In the genomic region with DNA sequence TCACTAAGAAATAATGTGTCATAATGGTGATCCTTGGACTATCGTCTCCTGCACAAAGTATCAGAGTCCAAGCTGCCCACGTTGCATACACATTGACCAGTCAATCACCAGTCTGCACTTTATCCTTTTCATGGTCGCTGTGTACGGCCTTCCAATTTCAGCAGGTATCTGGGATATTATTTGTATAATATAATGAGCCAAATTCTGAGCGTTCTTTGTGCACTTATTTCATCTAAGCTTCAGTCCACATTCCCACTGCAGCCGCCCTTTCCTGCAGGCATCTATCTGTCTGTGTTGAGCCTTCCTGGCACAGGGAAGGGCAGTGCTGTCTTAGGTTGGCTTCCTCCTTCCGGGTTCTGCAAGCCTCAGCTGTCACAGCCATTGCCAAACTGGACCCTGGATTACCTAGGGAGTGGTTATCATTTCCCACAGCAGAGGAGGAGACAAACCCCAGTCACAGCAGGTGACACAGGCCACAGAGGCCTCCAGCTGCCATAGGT, we compare ENCODE assay signal across 1 cellular context.
TF ChIP-seq lines count a peak whose summit lies in the region.

No MANE protein-coding gene starts in this region.

TF ChIP-seq in HepG2, 621 proteins besides CTCF, POLR2A, EP300 and RAD21 (continued from another document and continues in another):
- TF ChIP-seq TRAFD1 (CRISPR knock-in tag; IDR thresholded peaks at IDR 0.05; ENCODE audit: borderline replicate concordance) (no peak), ZFP41 (CRISPR knock-in tag; IDR thresholded peaks at IDR 0.05; ENCODE audit: borderline replicate concordance) (no peak), ZNF280B (CRISPR knock-in tag; IDR thresholded peaks at IDR 0.05; ENCODE audit: borderline replicate concordance) (no peak), ZSCAN25 (CRISPR knock-in tag; IDR thresholded peaks at IDR 0.05) (no peak), GRHL1 (CRISPR knock-in tag; conservative IDR thresholded peaks at IDR 0.05) (no peak), ZNF570 (CRISPR knock-in tag; IDR thresholded peaks at IDR 0.05; ENCODE audit: borderline replicate concordance) (no peak), ZHX2 (IDR thresholded peaks at IDR 0.05; ENCODE audit: low read depth) (no peak), ZHX2 (CRISPR knock-in tag; IDR thresholded peaks at IDR 0.05; ENCODE audit: borderline replicate concordance) (no peak), ZBTB42 (CRISPR knock-in tag; IDR thresholded peaks at IDR 0.05) (peak; percentile 55; the same call in 1 of the 2 replicates), FOSL1 (CRISPR knock-in tag; IDR thresholded peaks at IDR 0.05; ENCODE audit: borderline replicate concordance) (no peak), GATA4 (IDR thresholded peaks at IDR 0.05; ENCODE audit: borderline replicate concordance, low read depth) (no peak), PTBP1 (IDR thresholded peaks at IDR 0.05; ENCODE audit: low read depth, low read length, poor library complexity, severe bottlenecking) (no peak), ZNF580 (CRISPR knock-in tag; IDR thresholded peaks at IDR 0.05; ENCODE audit: borderline replicate concordance, low read depth) (no peak), ZNF446 (CRISPR knock-in tag; IDR thresholded peaks at IDR 0.05) (no peak), MLLT10 (CRISPR knock-in tag; IDR thresholded peaks at IDR 0.05) (no peak), ETV6 (CRISPR knock-in tag; conservative IDR thresholded peaks at IDR 0.05) (no peak)
- TF ChIP-seq, protein P1, sequence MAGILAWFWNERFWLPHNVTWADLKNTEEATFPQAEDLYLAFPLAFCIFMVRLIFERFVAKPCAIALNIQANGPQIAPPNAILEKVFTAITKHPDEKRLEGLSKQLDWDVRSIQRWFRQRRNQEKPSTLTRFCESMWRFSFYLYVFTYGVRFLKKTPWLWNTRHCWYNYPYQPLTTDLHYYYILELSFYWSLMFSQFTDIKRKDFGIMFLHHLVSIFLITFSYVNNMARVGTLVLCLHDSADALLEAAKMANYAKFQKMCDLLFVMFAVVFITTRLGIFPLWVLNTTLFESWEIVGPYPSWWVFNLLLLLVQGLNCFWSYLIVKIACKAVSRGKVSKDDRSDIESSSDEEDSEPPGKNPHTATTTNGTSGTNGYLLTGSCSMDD (CRISPR knock-in tag; IDR thresholded peaks at IDR 0.05), result no peak
- TF ChIP-seq, protein P2, sequence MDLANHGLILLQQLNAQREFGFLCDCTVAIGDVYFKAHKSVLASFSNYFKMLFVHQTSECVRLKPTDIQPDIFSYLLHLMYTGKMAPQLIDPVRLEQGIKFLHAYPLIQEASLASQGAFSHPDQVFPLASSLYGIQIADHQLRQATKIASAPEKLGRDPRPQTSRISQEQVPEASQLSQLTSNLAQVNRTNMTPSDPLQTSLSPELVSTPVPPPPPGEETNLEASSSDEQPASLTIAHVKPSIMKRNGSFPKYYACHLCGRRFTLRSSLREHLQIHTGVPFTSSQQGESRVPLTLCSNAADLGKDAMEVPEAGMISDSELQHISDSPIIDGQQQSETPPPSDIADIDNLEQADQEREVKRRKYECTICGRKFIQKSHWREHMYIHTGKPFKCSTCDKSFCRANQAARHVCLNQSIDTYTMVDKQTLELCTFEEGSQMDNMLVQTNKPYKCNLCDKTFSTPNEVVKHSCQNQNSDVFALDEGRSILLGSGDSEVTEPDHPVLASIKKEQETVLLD (CRISPR knock-in tag; IDR thresholded peaks at IDR 0.05; ENCODE audit: low read depth), result no peak
- TF ChIP-seq, protein P3, sequence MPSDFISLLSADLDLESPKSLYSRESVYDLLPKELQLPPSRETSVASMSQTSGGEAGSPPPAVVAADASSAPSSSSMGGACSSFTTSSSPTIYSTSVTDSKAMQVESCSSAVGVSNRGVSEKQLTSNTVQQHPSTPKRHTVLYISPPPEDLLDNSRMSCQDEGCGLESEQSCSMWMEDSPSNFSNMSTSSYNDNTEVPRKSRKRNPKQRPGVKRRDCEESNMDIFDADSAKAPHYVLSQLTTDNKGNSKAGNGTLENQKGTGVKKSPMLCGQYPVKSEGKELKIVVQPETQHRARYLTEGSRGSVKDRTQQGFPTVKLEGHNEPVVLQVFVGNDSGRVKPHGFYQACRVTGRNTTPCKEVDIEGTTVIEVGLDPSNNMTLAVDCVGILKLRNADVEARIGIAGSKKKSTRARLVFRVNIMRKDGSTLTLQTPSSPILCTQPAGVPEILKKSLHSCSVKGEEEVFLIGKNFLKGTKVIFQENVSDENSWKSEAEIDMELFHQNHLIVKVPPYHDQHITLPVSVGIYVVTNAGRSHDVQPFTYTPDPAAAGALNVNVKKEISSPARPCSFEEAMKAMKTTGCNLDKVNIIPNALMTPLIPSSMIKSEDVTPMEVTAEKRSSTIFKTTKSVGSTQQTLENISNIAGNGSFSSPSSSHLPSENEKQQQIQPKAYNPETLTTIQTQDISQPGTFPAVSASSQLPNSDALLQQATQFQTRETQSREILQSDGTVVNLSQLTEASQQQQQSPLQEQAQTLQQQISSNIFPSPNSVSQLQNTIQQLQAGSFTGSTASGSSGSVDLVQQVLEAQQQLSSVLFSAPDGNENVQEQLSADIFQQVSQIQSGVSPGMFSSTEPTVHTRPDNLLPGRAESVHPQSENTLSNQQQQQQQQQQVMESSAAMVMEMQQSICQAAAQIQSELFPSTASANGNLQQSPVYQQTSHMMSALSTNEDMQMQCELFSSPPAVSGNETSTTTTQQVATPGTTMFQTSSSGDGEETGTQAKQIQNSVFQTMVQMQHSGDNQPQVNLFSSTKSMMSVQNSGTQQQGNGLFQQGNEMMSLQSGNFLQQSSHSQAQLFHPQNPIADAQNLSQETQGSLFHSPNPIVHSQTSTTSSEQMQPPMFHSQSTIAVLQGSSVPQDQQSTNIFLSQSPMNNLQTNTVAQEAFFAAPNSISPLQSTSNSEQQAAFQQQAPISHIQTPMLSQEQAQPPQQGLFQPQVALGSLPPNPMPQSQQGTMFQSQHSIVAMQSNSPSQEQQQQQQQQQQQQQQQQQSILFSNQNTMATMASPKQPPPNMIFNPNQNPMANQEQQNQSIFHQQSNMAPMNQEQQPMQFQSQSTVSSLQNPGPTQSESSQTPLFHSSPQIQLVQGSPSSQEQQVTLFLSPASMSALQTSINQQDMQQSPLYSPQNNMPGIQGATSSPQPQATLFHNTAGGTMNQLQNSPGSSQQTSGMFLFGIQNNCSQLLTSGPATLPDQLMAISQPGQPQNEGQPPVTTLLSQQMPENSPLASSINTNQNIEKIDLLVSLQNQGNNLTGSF (CRISPR knock-in tag; IDR thresholded peaks at IDR 0.05), result no peak
- TF ChIP-seq, protein P4, sequence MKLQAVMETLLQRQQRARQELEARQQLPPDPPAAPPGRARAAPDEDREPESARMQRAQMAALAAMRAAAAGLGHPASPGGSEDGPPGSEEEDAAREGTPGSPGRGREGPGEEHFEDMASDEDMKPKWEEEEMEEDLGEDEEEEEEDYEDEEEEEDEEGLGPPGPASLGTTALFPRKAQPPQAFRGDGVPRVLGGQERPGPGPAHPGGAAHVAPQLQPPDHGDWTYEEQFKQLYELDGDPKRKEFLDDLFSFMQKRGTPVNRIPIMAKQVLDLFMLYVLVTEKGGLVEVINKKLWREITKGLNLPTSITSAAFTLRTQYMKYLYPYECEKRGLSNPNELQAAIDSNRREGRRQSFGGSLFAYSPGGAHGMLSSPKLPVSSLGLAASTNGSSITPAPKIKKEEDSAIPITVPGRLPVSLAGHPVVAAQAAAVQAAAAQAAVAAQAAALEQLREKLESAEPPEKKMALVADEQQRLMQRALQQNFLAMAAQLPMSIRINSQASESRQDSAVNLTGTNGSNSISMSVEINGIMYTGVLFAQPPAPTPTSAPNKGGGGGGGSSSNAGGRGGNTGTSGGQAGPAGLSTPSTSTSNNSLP (IDR thresholded peaks at IDR 0.05; ENCODE audit: low read depth, low read length), result peak; percentile 72
- TF ChIP-seq, protein P5, sequence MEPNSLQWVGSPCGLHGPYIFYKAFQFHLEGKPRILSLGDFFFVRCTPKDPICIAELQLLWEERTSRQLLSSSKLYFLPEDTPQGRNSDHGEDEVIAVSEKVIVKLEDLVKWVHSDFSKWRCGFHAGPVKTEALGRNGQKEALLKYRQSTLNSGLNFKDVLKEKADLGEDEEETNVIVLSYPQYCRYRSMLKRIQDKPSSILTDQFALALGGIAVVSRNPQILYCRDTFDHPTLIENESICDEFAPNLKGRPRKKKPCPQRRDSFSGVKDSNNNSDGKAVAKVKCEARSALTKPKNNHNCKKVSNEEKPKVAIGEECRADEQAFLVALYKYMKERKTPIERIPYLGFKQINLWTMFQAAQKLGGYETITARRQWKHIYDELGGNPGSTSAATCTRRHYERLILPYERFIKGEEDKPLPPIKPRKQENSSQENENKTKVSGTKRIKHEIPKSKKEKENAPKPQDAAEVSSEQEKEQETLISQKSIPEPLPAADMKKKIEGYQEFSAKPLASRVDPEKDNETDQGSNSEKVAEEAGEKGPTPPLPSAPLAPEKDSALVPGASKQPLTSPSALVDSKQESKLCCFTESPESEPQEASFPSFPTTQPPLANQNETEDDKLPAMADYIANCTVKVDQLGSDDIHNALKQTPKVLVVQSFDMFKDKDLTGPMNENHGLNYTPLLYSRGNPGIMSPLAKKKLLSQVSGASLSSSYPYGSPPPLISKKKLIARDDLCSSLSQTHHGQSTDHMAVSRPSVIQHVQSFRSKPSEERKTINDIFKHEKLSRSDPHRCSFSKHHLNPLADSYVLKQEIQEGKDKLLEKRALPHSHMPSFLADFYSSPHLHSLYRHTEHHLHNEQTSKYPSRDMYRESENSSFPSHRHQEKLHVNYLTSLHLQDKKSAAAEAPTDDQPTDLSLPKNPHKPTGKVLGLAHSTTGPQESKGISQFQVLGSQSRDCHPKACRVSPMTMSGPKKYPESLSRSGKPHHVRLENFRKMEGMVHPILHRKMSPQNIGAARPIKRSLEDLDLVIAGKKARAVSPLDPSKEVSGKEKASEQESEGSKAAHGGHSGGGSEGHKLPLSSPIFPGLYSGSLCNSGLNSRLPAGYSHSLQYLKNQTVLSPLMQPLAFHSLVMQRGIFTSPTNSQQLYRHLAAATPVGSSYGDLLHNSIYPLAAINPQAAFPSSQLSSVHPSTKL (CRISPR knock-in tag; IDR thresholded peaks at IDR 0.05), result peak; percentile 78
